In the genomic region with DNA sequence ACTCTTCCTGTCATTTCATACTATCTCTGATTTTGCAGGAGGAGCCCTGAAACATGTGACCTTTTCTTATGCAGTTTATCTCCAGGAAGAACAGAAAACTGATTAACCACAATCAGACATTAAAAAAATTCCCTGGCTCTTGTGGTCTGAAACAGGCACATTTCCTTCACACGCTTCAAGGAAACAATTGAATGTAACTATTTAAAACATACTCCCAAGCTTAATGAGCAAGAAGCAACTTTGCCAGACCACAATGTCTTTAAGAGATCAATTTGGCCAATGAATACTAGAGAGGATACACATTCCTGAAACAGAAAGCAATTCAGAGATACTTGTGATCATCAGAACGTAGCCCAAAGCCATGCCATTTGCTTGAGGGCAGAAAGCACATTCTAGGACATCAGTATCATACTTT, we compare ENCODE assay signal across 8 cellular contexts.
DNase-seq lines count a peak whose midpoint lies in the region; ATAC-seq and TF ChIP-seq lines count a peak whose summit lies in the region.

No MANE protein-coding gene starts in this region.

- TF ChIP-seq EP300 in transverse colon (IDR thresholded peaks at IDR 0.05; ENCODE audit: low read depth), result no peak

- H3K27me3 ChIP-seq in transverse colon, result no peaks in the 10 kb centered on the region

- H3K27ac ChIP-seq in transverse colon, result peak overlapping the region in 2 of 4 donors; percentile 28 to 39
- H3K27ac ChIP-seq in substantia nigra (ENCODE audit: low read depth, low read length, poor library complexity, severe bottlenecking), result no peak overlapping the region

- no peak for TF ChIP-seq CTCF in transverse colon (IDR thresholded peaks at IDR 0.05)

- H3K36me3 ChIP-seq in transverse colon, result no peaks in the 10 kb centered on the region

- H3K9me3 ChIP-seq in transverse colon, result no peaks in the 10 kb centered on the region

- intact Hi-C loops in transverse colon (cut with DNase I; ENCODE audit: low total_unique reads), result no loop called here

- in situ Hi-C loops in SK-MEL-5 (cut with HindIII; ENCODE audit: low pct_unique_long_range_greater_than_20kb, low sequenced_read_pairs) (no loop called here), transverse colon (cut with MboI; ENCODE audit: low pct_ligation_motif_present in 1 of 4, low pct_unique_long_range_greater_than_20kb in 1 of 4, low sequenced_read_pairs in 3 of 4) (no loop called here)

- no peak for TF ChIP-seq POLR2A in transverse colon (IDR thresholded peaks at IDR 0.05)

- peak; percentile 20 for ATAC-seq in GM19468 (IDR thresholded peaks at IDR 0.05; ENCODE audit: extremely low read depth, unreplicated experiment)

- peak; percentile 53 for DNase-seq in AG20443 (ENCODE audit: low spot score)
- peak; percentile 84 for DNase-seq in SK-MEL-5 (ENCODE audit: low read depth, low spot score)
- peak; percentile 95 for DNase-seq in glomerular visceral epithelial cell (ENCODE audit: extremely low spot score)
- DNase-seq in superior temporal gyrus (ENCODE audit: extremely low spot score), result no peak
- DNase-seq in transverse colon, result no peak
- DNase-seq in substantia nigra (lab: John Stamatoyannopoulos, UW), result no peak
- DNase-seq in DMS53 treated with DMSO at 0.1 percent for 48 hours (lab: John Stamatoyannopoulos, UW; ENCODE audit: unreplicated experiment), result no peak

- H3K4me3 ChIP-seq in transverse colon, result no peak overlapping the region

- peaks cover 0 to 49% (median 8%) of the 10 kb centered on the region in 4 donors for H3K4me1 ChIP-seq in transverse colon

- WGBS in transverse colon (ENCODE audit: low coverage in 1 of 2), 2 donors, result 41 to 43% methylated on average over 1 to 2 of the region's 2 CpGs

Comparison
In these comparisons a context has a peak if more than half of its experiments do, and no peak if none do; other contexts are left out.
1. DNase-seq: peak in AG20443 (single experiment), SK-MEL-5 (single experiment) and glomerular visceral epithelial cell (single experiment); none in superior temporal gyrus (single experiment), transverse colon (single experiment), substantia nigra (0 of 49) and DMS53 treated with DMSO at 0.1 percent for 48 hours (single experiment).